Comparison of ENCODE assay signal across 15 cellular contexts in the genomic region with DNA sequence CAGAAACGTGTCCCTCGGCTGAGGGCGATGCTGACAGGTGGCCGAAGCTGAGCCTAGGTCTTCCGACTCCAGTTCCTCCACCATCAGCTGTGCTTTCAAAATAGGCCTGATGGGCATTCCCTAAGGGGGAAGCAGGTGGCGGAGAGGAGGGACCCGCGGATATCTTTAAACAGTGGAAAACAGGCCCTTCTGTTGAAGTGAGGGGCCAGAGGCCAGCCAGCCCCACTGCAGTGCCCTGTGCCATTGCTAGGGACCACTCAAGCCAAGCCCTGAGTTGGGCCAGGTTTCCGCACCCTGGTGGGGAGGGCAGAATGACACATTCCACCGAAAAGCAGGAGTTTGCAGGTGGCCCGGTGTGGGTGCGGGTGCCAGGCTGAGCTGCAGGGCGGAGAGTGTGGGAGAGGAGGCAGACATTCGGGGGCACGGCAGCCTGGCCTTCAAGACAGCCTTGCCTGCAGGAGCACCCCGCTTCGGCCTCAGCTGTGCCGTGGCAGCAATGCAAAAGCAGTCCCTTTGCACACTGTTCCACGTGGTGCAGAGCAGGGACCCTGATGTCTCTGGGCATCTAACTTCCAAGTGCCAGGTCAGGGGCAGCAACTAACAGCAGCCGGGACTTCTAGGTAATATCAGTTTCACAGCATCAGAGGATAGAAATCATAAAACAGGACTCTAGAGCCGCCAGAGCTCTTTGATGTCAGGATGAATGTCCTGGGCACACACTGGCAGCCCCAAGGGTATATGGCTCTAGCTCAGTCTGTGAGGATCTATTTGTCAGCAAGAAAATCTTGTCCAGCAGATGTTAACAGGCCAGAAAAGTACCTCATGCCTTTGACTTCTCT. TPM values are rescaled to one million over a fixed set of nuclear protein-coding genes. Genes with fewer than 3 reads are reported as not detected.
DNase-seq lines count a peak whose midpoint lies in the region; ATAC-seq and TF ChIP-seq lines count a peak whose summit lies in the region.
"Had no signal": no experiment of that assay in that cellular context is flagged by ENCODE, and none has a peak within 500 bp of the region (broad histone marks: within the 10 kb centered on the region; RNA-seq: fewer than 3 reads in every experiment).

No MANE protein-coding gene starts in this region.

- peaks cover 93% of the 10 kb centered on the region for H3K36me3 Mint-ChIP-seq in activated T-cell treated with anti-CD3 and anti-CD28 coated beads, Interleukin-2, amount 50 U/mL, for 24 hours (ENCODE audit: low read depth)
- peaks cover 0 to 35% (median 12%) of the 10 kb centered on the region in 3 donors for H3K36me3 Mint-ChIP-seq in immature natural killer cell

- no peaks in the 10 kb centered on the region for H3K9me3 ChIP-seq in gastrocnemius medialis
- H3K9me3 ChIP-seq in WERI-Rb-1 (ENCODE audit: severe bottlenecking) = no peaks in the 10 kb centered on the region
- no peaks in the 10 kb centered on the region for H3K9me3 ChIP-seq in aorta (ENCODE audit: control insufficient read depth, low read length)

- intact Hi-C loops in gastrocnemius medialis (cut with DNase I; ENCODE audit: low total_unique reads) = loop anchor here (5.0 kb wide), 1 partner anchor 49 kb away; no protein-coding TSS in a partner anchor
- intact Hi-C loops in aorta (cut with DNase I) = no loop called here

- no peak overlapping the region for H3K4me3 Mint-ChIP-seq in activated T-cell treated with anti-CD3 and anti-CD28 coated beads, Interleukin-2, amount 50 U/mL, for 24 hours
- H3K4me3 Mint-ChIP-seq in immature natural killer cell = no peak overlapping the region

- TF ChIP-seq CTCF in VCaP (conservative IDR thresholded peaks at IDR 0.05) (no peak), gastrocnemius medialis (IDR thresholded peaks at IDR 0.05 in 4 of 5, conservative IDR thresholded peaks at IDR 0.05 in 1 of 5) (no peak), WERI-Rb-1 (IDR thresholded peaks at IDR 0.05; ENCODE audit: low read depth, low read length) (no peak)

- no peaks in the 10 kb centered on the region for H3K27me3 Mint-ChIP-seq in activated T-cell treated with anti-CD3 and anti-CD28 coated beads, Interleukin-2, amount 50 U/mL, for 24 hours
- peaks cover 4 to 13% (median 8%) of the 10 kb centered on the region in 3 donors for H3K27me3 Mint-ChIP-seq in immature natural killer cell (ENCODE audit: low read depth in 3 of 3)

- no peak for TF ChIP-seq POLR2A in gastrocnemius medialis (IDR thresholded peaks at IDR 0.05)

- H3K27ac Mint-ChIP-seq in activated T-cell treated with anti-CD3 and anti-CD28 coated beads, Interleukin-2, amount 50 U/mL, for 24 hours = peak overlapping the region; percentile 55
- H3K27ac Mint-ChIP-seq in immature natural killer cell = peak overlapping the region in 5 of 6 donors; percentile 2 to 49 (median 16)

- ATAC-seq in gastrocnemius medialis = no peak
- no peak for ATAC-seq in aorta (ENCODE audit: low FRiP score)
- ATAC-seq: left colon had no signal

- H3K4me1 ChIP-seq in gastrocnemius medialis = peaks cover 38 to 53% of the 10 kb centered on the region in 2 donors
- no peaks in the 10 kb centered on the region for H3K4me1 ChIP-seq in aorta (ENCODE audit: control insufficient read depth in 1 of 2, insufficient read depth in 2 of 2, low read length in 2 of 2)

- in situ Hi-C loops in gastrocnemius medialis (cut with MboI; ENCODE audit: low sequenced_read_pairs in 4 of 4) = no loop called here

- H3K36me3 ChIP-seq in gastrocnemius medialis = peaks cover 0 to 86% of the 10 kb centered on the region in 2 donors
- peaks cover 16% of the 10 kb centered on the region for H3K36me3 ChIP-seq in WERI-Rb-1
- peaks cover 4 to 16% of the 10 kb centered on the region in 2 donors for H3K36me3 ChIP-seq in aorta (ENCODE audit: control insufficient read depth in 1 of 2, insufficient read depth in 2 of 2, low read length in 1 of 2)

- H3K27ac ChIP-seq in VCaP (peak overlapping the region; percentile 27), gastrocnemius medialis (peak overlapping the region; percentile 45 to 87 (median 82)), WERI-Rb-1 (no peak overlapping the region), aorta (ENCODE audit: low read depth in 1 of 2, low read length in 2 of 2) (no peak overlapping the region)

- no peak for DNase-seq in activated T-cell treated with anti-CD3 and anti-CD28 coated beads, Interleukin-2, amount 50 U/mL, for 24 hours
- no peak for DNase-seq in activated T-cell treated with anti-CD3 and anti-CD28 coated beads for 4 hours
- no peak for DNase-seq in immature natural killer cell
- DNase-seq in gastrocnemius medialis = no peak
- DNase-seq in NCI-H82 (lab: John Stamatoyannopoulos, UW) = no peak
- DNase-seq in WERI-Rb-1 = no peak
- DNase-seq in aorta = no peak
- DNase-seq: activated CD8-positive, alpha-beta memory T cell treated with anti-CD3 and anti-CD28 coated beads for 24 hours; amniotic stem cell; occipital lobe; PC-3; stimulated activated CD8-positive, alpha-beta memory T cell treated with anti-CD3 and anti-CD28 coated beads, Interleukin-4, amount 100 ng/mL, for 48 hours; T-helper 9 cell had no signal

- H3K9me3 Mint-ChIP-seq in activated T-cell treated with anti-CD3 and anti-CD28 coated beads, Interleukin-2, amount 50 U/mL, for 24 hours = no peaks in the 10 kb centered on the region
- H3K9me3 Mint-ChIP-seq in immature natural killer cell = no peaks in the 10 kb centered on the region

- H3K4me3 ChIP-seq in gastrocnemius medialis (no peak overlapping the region), WERI-Rb-1 (ENCODE audit: low read depth, low read length) (no peak overlapping the region), aorta (ENCODE audit: low read length in 2 of 2) (no peak overlapping the region)

- peaks cover 26% of the 10 kb centered on the region for H3K4me1 Mint-ChIP-seq in activated T-cell treated with anti-CD3 and anti-CD28 coated beads, Interleukin-2, amount 50 U/mL, for 24 hours (ENCODE audit: low read depth)
- peaks cover 9% of the 10 kb centered on the region in 2 donors for H3K4me1 Mint-ChIP-seq in immature natural killer cell

- 79 to 80% methylated on average over 21 of the region's 21 CpGs for WGBS in aorta, 2 donors

- H3K27me3 ChIP-seq in gastrocnemius medialis (no peaks in the 10 kb centered on the region), WERI-Rb-1 (ENCODE audit: insufficient read depth, low read depth, severe bottlenecking) (no peaks in the 10 kb centered on the region), aorta (ENCODE audit: control insufficient read depth in 1 of 2, insufficient read depth in 2 of 2, low read length in 1 of 2) (no peaks in the 10 kb centered on the region)

RNA-seq across cellular contexts. Expression of a gene that starts 17.2 kb away (rescaled TPM):
- 100 to 1,000 TPM in 1 of 3 donors, 10 to 100 TPM in 2; 45.7 to 110 (median 73.3) TPM for polyA plus RNA-seq in immature natural killer cell
- 100 to 1,000 TPM in 3 of 4 donors, 10 to 100 TPM in 1; 72.4 to 209 (median 157) TPM for total RNA-seq in gastrocnemius medialis
- total RNA-seq in aorta = 100 to 1,000 TPM; 523 to 680 TPM
- polyA plus RNA-seq in aorta = 100 to 1,000 TPM; 141 to 285 TPM

RNA-seq across cellular contexts. Expression of a gene that starts 55.9 kb away (rescaled TPM):
- 10 to 100 TPM; 20.0 to 37.4 (median 25.9) TPM for polyA plus RNA-seq in immature natural killer cell
- 10 to 100 TPM; 19.6 to 36.3 (median 26.0) TPM for total RNA-seq in gastrocnemius medialis
- 10 to 100 TPM; 35.4 to 51.9 TPM for total RNA-seq in aorta
- 10 to 100 TPM; 26.8 to 27.9 TPM for polyA plus RNA-seq in aorta

Comparison
In these comparisons a context has a peak if more than half of its experiments do, and no peak if none do; other contexts are left out.
1. H3K27ac ChIP-seq: peak in VCaP (single experiment) and gastrocnemius medialis (4 of 4); none in WERI-Rb-1 (single experiment) and aorta (0 of 2).